ENCODE assay signal across 10 cellular contexts in genomic region chr5:17180957-17181723, GRCh38. TPM values are rescaled to one million over a fixed set of nuclear protein-coding genes. Genes with fewer than 3 reads are reported as not detected.
DNase-seq lines count a peak whose midpoint lies in the region; ATAC-seq and TF ChIP-seq lines count a peak whose summit lies in the region.
"Had no signal": no experiment of that assay in that cellular context is flagged by ENCODE, and none has a peak within 500 bp of the region (broad histone marks: within the 10 kb centered on the region; RNA-seq: fewer than 3 reads in every experiment).

No MANE protein-coding gene starts in this region.

- no peaks in the 10 kb centered on the region for H3K27me3 Mint-ChIP-seq in MCF 10A (ENCODE audit: insufficient read depth, unreplicated experiment)
- H3K27me3 Mint-ChIP-seq in stimulated activated naive CD8-positive, alpha-beta T cell treated with anti-CD3 and anti-CD28 coated beads, Interleukin-15, amount 100 ng/mL, for 72 hours = peaks cover 8% of the 10 kb centered on the region

- H3K27ac Mint-ChIP-seq in MCF 10A (ENCODE audit: low read depth, unreplicated experiment) = peak overlapping the region; percentile 46
- no peak overlapping the region for H3K27ac Mint-ChIP-seq in stimulated activated naive CD8-positive, alpha-beta T cell treated with anti-CD3 and anti-CD28 coated beads, Interleukin-15, amount 100 ng/mL, for 72 hours

- TF ChIP-seq POLR2A in breast epithelium (IDR thresholded peaks at IDR 0.05) = no peak

- H3K36me3 ChIP-seq in breast epithelium = no peaks in the 10 kb centered on the region
- H3K36me3 ChIP-seq: tibial nerve had no signal

- peaks cover 3% of the 10 kb centered on the region for H3K9me3 Mint-ChIP-seq in MCF 10A (ENCODE audit: unreplicated experiment)
- no peaks in the 10 kb centered on the region for H3K9me3 Mint-ChIP-seq in stimulated activated naive CD8-positive, alpha-beta T cell treated with anti-CD3 and anti-CD28 coated beads, Interleukin-15, amount 100 ng/mL, for 72 hours
- H3K9me3 Mint-ChIP-seq: H9 had no signal

- H3K4me3 ChIP-seq in breast epithelium = no peak overlapping the region
- H3K4me3 ChIP-seq: tibial nerve had no signal

- peaks cover 15% of the 10 kb centered on the region for H3K4me1 Mint-ChIP-seq in MCF 10A (ENCODE audit: insufficient read depth, unreplicated experiment)
- H3K4me1 Mint-ChIP-seq in stimulated activated naive CD8-positive, alpha-beta T cell treated with anti-CD3 and anti-CD28 coated beads, Interleukin-15, amount 100 ng/mL, for 72 hours = no peaks in the 10 kb centered on the region

- H3K9me3 ChIP-seq in breast epithelium = no peaks in the 10 kb centered on the region
- H3K9me3 ChIP-seq: tibial nerve had no signal

- H3K4me3 Mint-ChIP-seq in MCF 10A (ENCODE audit: unreplicated experiment) = no peak overlapping the region
- H3K4me3 Mint-ChIP-seq in stimulated activated naive CD8-positive, alpha-beta T cell treated with anti-CD3 and anti-CD28 coated beads, Interleukin-15, amount 100 ng/mL, for 72 hours = no peak overlapping the region
- H3K4me3 Mint-ChIP-seq: H9 had no signal

- peak; percentile 70 for DNase-seq in MCF 10A (ENCODE audit: unreplicated experiment)
- no peak for DNase-seq in breast epithelium (ENCODE audit: low spot score in 2 of 2)
- DNase-seq in foreskin keratinocyte = peak; percentile 100
- no peak for DNase-seq in stimulated activated naive CD8-positive, alpha-beta T cell treated with anti-CD3 and anti-CD28 coated beads, Interleukin-15, amount 100 ng/mL, for 72 hours
- no peak for DNase-seq in NCI-H146 treated with DMSO at 0.1 percent for 48 hours (lab: John Stamatoyannopoulos, UW; ENCODE audit: unreplicated experiment)
- DNase-seq in DMS153 (lab: John Stamatoyannopoulos, UW) = no peak
- DNase-seq: H9 had no signal

- POLR2A ChIA-PET in MCF 10A (lab: Yijun Ruan, JAX) = interaction anchor here (0.9 to 1.4 kb wide), 3 partner anchors 9 to 245 kb away, joined by 3 to 6 read pairs (median 3); partner anchors contain the start of gene MYO10

- ATAC-seq in SK-N-SH treated with all-trans-retinoic acid at 6 μM for 48 hours (peak; percentile 90), foreskin keratinocyte (peak; percentile 94), HG03378 (IDR thresholded peaks at IDR 0.05; ENCODE audit: unreplicated experiment) (no peak)
- ATAC-seq in stimulated activated naive CD8-positive, alpha-beta T cell treated with anti-CD3 and anti-CD28 coated beads, Interleukin-15, amount 100 ng/mL, for 72 hours = peak; percentile 39

- H3K27ac ChIP-seq in breast epithelium (no peak overlapping the region), foreskin keratinocyte (peak overlapping the region; percentile 94)
- H3K27ac ChIP-seq: tibial nerve had no signal

- H3K36me3 Mint-ChIP-seq in MCF 10A (ENCODE audit: insufficient read depth, unreplicated experiment) = no peaks in the 10 kb centered on the region

- TF ChIP-seq CTCF in MCF 10A (IDR thresholded peaks at IDR 0.05; ENCODE audit: unreplicated experiment) = no peak
- no peak for TF ChIP-seq CTCF in breast epithelium (IDR thresholded peaks at IDR 0.05)
- no peak for TF ChIP-seq CTCF in foreskin keratinocyte (conservative IDR thresholded peaks at IDR 0.05)

- H3K4me1 ChIP-seq in breast epithelium = peaks cover 0 to 3% of the 10 kb centered on the region in 2 donors
- H3K4me1 ChIP-seq in foreskin keratinocyte = peaks cover 25% of the 10 kb centered on the region

- no TSS peak for BruUV-seq in MCF 10A (replicated peaks; lab: Mats Ljungman, UMichigan)

- CTCF ChIA-PET in MCF 10A (lab: Yijun Ruan, JAX) = interaction anchor here (0.9 to 4.3 kb wide), 3 partner anchors 10 to 48 kb away, joined by 3 to 31 read pairs (median 5); no protein-coding TSS in a partner anchor

- H3K27me3 ChIP-seq in breast epithelium = no peaks in the 10 kb centered on the region
- H3K27me3 ChIP-seq in foreskin keratinocyte = no peaks in the 10 kb centered on the region
- H3K27me3 ChIP-seq: tibial nerve had no signal

- intact Hi-C loops in MCF 10A (cut with micrococcal nuclease) (loop anchor here (10.0 kb wide), 1 partner anchor 166 kb away; no protein-coding TSS in a partner anchor), breast epithelium (cut with DNase I; ENCODE audit: low total_unique reads) (no loop called here)

TF ChIP-seq in SK-N-SH treated with all-trans-retinoic acid at 6 μM for 48 hours, 23 proteins besides CTCF, POLR2A, EP300 and RAD21:
- no peak for TF ChIP-seq ZFP3 (CRISPR knock-in tag; IDR thresholded peaks at IDR 0.05)
- TF ChIP-seq PPARA (CRISPR knock-in tag; IDR thresholded peaks at IDR 0.05; ENCODE audit: borderline replicate concordance) = no peak
- TF ChIP-seq CSRNP3 (CRISPR knock-in tag; IDR thresholded peaks at IDR 0.05) = no peak
- TF ChIP-seq OSR1 (CRISPR knock-in tag; IDR thresholded peaks at IDR 0.05) = no peak
- no peak for TF ChIP-seq BACH2 (CRISPR knock-in tag; IDR thresholded peaks at IDR 0.05; ENCODE audit: borderline replicate concordance)
- no peak for TF ChIP-seq SNAI2 (CRISPR knock-in tag; IDR thresholded peaks at IDR 0.05)
- TF ChIP-seq ZNF8 (CRISPR knock-in tag; IDR thresholded peaks at IDR 0.05) = no peak
- TF ChIP-seq, protein P1, sequence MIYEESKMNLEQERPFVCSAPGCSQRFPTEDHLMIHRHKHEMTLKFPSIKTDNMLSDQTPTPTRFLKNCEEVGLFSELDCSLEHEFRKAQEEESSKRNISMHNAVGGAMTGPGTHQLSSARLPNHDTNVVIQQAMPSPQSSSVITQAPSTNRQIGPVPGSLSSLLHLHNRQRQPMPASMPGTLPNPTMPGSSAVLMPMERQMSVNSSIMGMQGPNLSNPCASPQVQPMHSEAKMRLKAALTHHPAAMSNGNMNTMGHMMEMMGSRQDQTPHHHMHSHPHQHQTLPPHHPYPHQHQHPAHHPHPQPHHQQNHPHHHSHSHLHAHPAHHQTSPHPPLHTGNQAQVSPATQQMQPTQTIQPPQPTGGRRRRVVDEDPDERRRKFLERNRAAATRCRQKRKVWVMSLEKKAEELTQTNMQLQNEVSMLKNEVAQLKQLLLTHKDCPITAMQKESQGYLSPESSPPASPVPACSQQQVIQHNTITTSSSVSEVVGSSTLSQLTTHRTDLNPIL (CRISPR knock-in tag; IDR thresholded peaks at IDR 0.05; ENCODE audit: low read depth) = 0 out of 2 replicates have a peak, but pooled peaks have one; percentile 14
- TF ChIP-seq CSDC2 (CRISPR knock-in tag; IDR thresholded peaks at IDR 0.05) = no peak
- TF ChIP-seq ESRRG (CRISPR knock-in tag; IDR thresholded peaks at IDR 0.05) = no peak
- no peak for TF ChIP-seq ARNTL (CRISPR knock-in tag; IDR thresholded peaks at IDR 0.05; ENCODE audit: borderline replicate concordance, low read depth)
- no peak for TF ChIP-seq PATZ1 (CRISPR knock-in tag; IDR thresholded peaks at IDR 0.05; ENCODE audit: borderline replicate concordance)
- peak; percentile 72; the same call in 1 of the 2 replicates for TF ChIP-seq ZC3H10 (CRISPR knock-in tag; IDR thresholded peaks at IDR 0.05)
- TF ChIP-seq ZFP30 (CRISPR knock-in tag; IDR thresholded peaks at IDR 0.05) = no peak
- peak; percentile 64; the same call in 1 of the 2 replicates for TF ChIP-seq TOX (CRISPR knock-in tag; IDR thresholded peaks at IDR 0.05; ENCODE audit: borderline replicate concordance)
- TF ChIP-seq GLIS3 (CRISPR knock-in tag; IDR thresholded peaks at IDR 0.05) = no peak
- TF ChIP-seq POU6F1 (CRISPR knock-in tag; IDR thresholded peaks at IDR 0.05; ENCODE audit: borderline replicate concordance, low read depth) = 0 out of 2 replicates have a peak, but pooled peaks have one; percentile 66

RNA-seq across cellular contexts. Expression of gene BASP1, which starts 36.3 kb away (rescaled TPM):
- total RNA-seq in MCF 10A (2022) = 76.3 and 84.5 TPM in 2 replicates
- total RNA-seq in breast epithelium = 10 to 100 TPM; 19.9 to 50.1 (median 34.9) TPM
- 83.8 and 106 TPM in 2 replicates for total RNA-seq in foreskin keratinocyte
- 106 and 127 TPM in 2 replicates for polyA plus RNA-seq in foreskin keratinocyte

Comparison
In these comparisons a context has a peak if more than half of its experiments do, and no peak if none do; other contexts are left out.
1. DNase-seq: peak in MCF 10A (single experiment) and foreskin keratinocyte (2 of 2); none in breast epithelium (0 of 2), stimulated activated naive CD8-positive, alpha-beta T cell treated with anti-CD3 and anti-CD28 coated beads, Interleukin-15, amount 100 ng/mL, for 72 hours (0 of 2), NCI-H146 treated with DMSO at 0.1 percent for 48 hours (single experiment) and DMS153 (single experiment).